Comparison of ENCODE assay signal across 9 cellular contexts in the genomic region with DNA sequence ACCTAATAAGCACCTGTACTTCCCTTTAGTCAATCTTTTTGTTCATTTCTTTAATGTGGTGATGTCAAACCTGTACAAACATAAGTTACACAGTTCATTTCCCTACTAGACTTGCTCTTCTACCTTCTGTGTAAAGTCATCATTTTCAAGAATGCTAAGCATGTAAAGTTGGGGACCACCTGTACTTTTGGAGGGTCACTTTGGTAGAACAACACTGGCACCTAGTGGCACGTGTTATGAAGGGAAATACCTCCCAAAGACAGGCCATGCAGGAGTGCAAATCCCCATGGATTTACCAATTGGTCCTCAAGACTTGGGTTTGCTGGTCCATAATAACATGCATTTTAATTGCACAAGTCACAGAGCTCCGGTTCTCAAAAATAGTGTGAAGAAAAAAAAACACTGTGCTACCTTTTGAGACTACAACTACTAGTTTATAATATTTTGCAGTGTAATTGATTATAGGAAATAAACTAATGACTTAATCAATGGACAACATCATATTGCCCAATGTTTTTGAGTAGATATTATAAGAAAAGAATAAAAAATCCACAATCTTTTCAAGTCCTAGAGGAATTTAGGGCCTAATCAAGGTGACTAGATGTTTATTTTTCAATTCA.
A peak's percentile ranks its signal among the peaks of the same experiment; 100 is the strongest.
DNase-seq lines count a peak whose midpoint lies in the region; ATAC-seq, FAIRE-seq and TF ChIP-seq lines count a peak whose summit lies in the region.
"Had no signal": no experiment of that assay in that cellular context is flagged by ENCODE, and none has a peak within 500 bp of the region (broad histone marks: within the 10 kb centered on the region; RNA-seq: fewer than 3 reads in every experiment).

No MANE protein-coding gene starts in this region.

- no peak overlapping the region for H3K4me2 ChIP-seq in OCI-LY1 (ENCODE audit: low read length)

- H3K27me3 ChIP-seq in OCI-LY1 (ENCODE audit: insufficient read depth, low read length) = no peaks in the 10 kb centered on the region
- H3K27me3 ChIP-seq: tibial nerve had no signal

- H3K4me3 ChIP-seq in OCI-LY1 (ENCODE audit: low read depth, low read length, poor library complexity, severe bottlenecking) = no peak overlapping the region
- H3K4me3 ChIP-seq: tibial nerve had no signal

- H3K9ac ChIP-seq in OCI-LY1 (ENCODE audit: low read length) = no peak overlapping the region

- ATAC-seq in GM18502 (IDR thresholded peaks at IDR 0.05; ENCODE audit: poor library complexity, unreplicated experiment) = no peak
- ATAC-seq in GM21423 (IDR thresholded peaks at IDR 0.05; ENCODE audit: unreplicated experiment) = no peak

- no peaks in the 10 kb centered on the region for H4K20me1 ChIP-seq in OCI-LY1 (ENCODE audit: insufficient read depth, low read length)

- H3K79me2 ChIP-seq in OCI-LY1 (ENCODE audit: insufficient read depth, low read length) = no peaks in the 10 kb centered on the region

- no peak for TF ChIP-seq POLR2A in GM12891 (IDR thresholded peaks at IDR 0.05; ENCODE audit: low read depth, low read length)

- no peaks in the 10 kb centered on the region for H3K4me1 ChIP-seq in OCI-LY1 (ENCODE audit: insufficient read depth, low read length, severe bottlenecking)
- H3K4me1 ChIP-seq: tibial nerve had no signal

- peak; percentile 69 for TF ChIP-seq CTCF in AG09319 (IDR thresholded peaks at IDR 0.05; ENCODE audit: low read depth, low read length)
- TF ChIP-seq CTCF in OCI-LY1 (IDR thresholded peaks at IDR 0.05; ENCODE audit: low read length) = peak; percentile 64; the same call in 1 of the 2 replicates

- H2AFZ ChIP-seq in OCI-LY1 (ENCODE audit: low read length) = no peak overlapping the region

- H3F3A ChIP-seq in OCI-LY1 (ENCODE audit: insufficient read depth, low read length) = no peaks in the 10 kb centered on the region

- H3K9me2 ChIP-seq in OCI-LY1 (ENCODE audit: low read depth, low read length) = no peaks in the 10 kb centered on the region

- H3K9me3 ChIP-seq in OCI-LY1 (ENCODE audit: low read length) = no peaks in the 10 kb centered on the region
- H3K9me3 ChIP-seq: tibial nerve had no signal

- peak; percentile 55 for FAIRE-seq in GM12891 (lab: Jason Lieb, UNC)

- DNase-seq in AG09319 (ENCODE audit: extremely low read depth, low read depth) (peak; percentile 22), GM12891 (ENCODE audit: insufficient read length, low spot score) (peak; percentile 18), ecto neural progenitor cell (ENCODE audit: low spot score) (peak; percentile 68), midbrain (lab: John Stamatoyannopoulos, UW) (peak; percentile 39)
- DNase-seq in central memory CD4-positive, alpha-beta T cell = no peak

- H3K36me3 ChIP-seq in OCI-LY1 (ENCODE audit: insufficient read depth, low read length) = no peaks in the 10 kb centered on the region
- H3K36me3 ChIP-seq: tibial nerve had no signal

- H3K27ac ChIP-seq in OCI-LY1 (ENCODE audit: low read depth, low read length, poor library complexity, severe bottlenecking) = no peak overlapping the region
- H3K27ac ChIP-seq: tibial nerve had no signal

TF ChIP-seq in GM12891, 5 proteins besides CTCF, POLR2A, EP300 and RAD21:
- TF ChIP-seq PAX5 (IDR thresholded peaks at IDR 0.05; ENCODE audit: insufficient read depth, low read length, severe bottlenecking) = no peak
- TF ChIP-seq POLR2AphosphoS5 (IDR thresholded peaks at IDR 0.05; ENCODE audit: low read depth, low read length) = no peak
- no peak for TF ChIP-seq POU2F2 (IDR thresholded peaks at IDR 0.05; ENCODE audit: low read depth, low read length)
- no peak for TF ChIP-seq TAF1 (IDR thresholded peaks at IDR 0.05; ENCODE audit: low read depth, low read length)
- no peak for TF ChIP-seq SPI1 (IDR thresholded peaks at IDR 0.05; ENCODE audit: low read depth, low read length)
